In genomic region chr1:155834296-155834926, GRCh38 we compare ENCODE assay signal across 1 cellular context.
A peak's percentile ranks its signal among the peaks of the same experiment; 100 is the strongest.
TF ChIP-seq lines count a peak whose summit lies in the region.

No MANE protein-coding gene starts in this region.

TF ChIP-seq in K562, 482 proteins besides CTCF, POLR2A, EP300 and RAD21 (continued from another document and continues in another):
- TF ChIP-seq REST (CRISPR knock-in tag; IDR thresholded peaks at IDR 0.05; ENCODE audit: low read depth) (no peak), SMAD1 (IDR thresholded peaks at IDR 0.05; ENCODE audit: low read depth, low read length, partially characterized antibody) (no peak), ATF4 (CRISPR knock-in tag; IDR thresholded peaks at IDR 0.05) (no peak), SREBF1 (IDR thresholded peaks at IDR 0.05; ENCODE audit: borderline replicate concordance, low read depth, low read length) (no peak), ZBTB33 (CRISPR knock-in tag; IDR thresholded peaks at IDR 0.05) (no peak), ETV5 (CRISPR knock-in tag; IDR thresholded peaks at IDR 0.05; ENCODE audit: low read depth) (no peak), ZNF431 (CRISPR knock-in tag; IDR thresholded peaks at IDR 0.05) (no peak), NR3C1 (CRISPR knock-in tag; IDR thresholded peaks at IDR 0.05) (no peak), FOXJ3 (CRISPR knock-in tag; IDR thresholded peaks at IDR 0.05) (no peak), FOS (IDR thresholded peaks at IDR 0.05; ENCODE audit: extremely low read depth, insufficient read length) (no peak), RHOXF2B (CRISPR knock-in tag; conservative IDR thresholded peaks at IDR 0.05) (no peak), NRF1 (conservative IDR thresholded peaks at IDR 0.05 in 1 of 2, IDR thresholded peaks at IDR 0.05 in 1 of 2) (no peak), SRSF7 (optimal IDR thresholded peaks at IDR 0.05; ENCODE audit: low read depth, low read length) (no peak), CHD1 (IDR thresholded peaks at IDR 0.05; ENCODE audit: low read length) (no peak), PCBP2 (IDR thresholded peaks at IDR 0.05; ENCODE audit: low read depth, low read length, poor library complexity, severe bottlenecking) (no peak), PTBP1 (IDR thresholded peaks at IDR 0.05; ENCODE audit: low read depth, low read length) (no peak), PHF8 (IDR thresholded peaks at IDR 0.05; ENCODE audit: borderline replicate concordance, low read length) (peak; percentile 32; the same call in 1 of the 2 replicates), BCLAF1 (IDR thresholded peaks at IDR 0.05; ENCODE audit: borderline replicate concordance in 1 of 2, control insufficient read depth in 1 of 2, low read depth in 2 of 2, low read length in 1 of 2) (no peak), GATA2 (CRISPR knock-in tag; IDR thresholded peaks at IDR 0.05) (no peak; the same call in 1 of the 2 replicates), TAF15 (IDR thresholded peaks at IDR 0.05; ENCODE audit: low read depth, low read length) (no peak), MBD1 (CRISPR knock-in tag; IDR thresholded peaks at IDR 0.05) (no peak), ZNF174 (CRISPR knock-in tag; IDR thresholded peaks at IDR 0.05) (0 out of 2 replicates have a peak, but pooled peaks have one; percentile 67), SMAD3 (CRISPR knock-in tag; conservative IDR thresholded peaks at IDR 0.05) (no peak), NEUROD1 (IDR thresholded peaks at IDR 0.05; ENCODE audit: borderline replicate concordance, low read depth, low read length, partially characterized antibody) (peak; percentile 55), HDGF (IDR thresholded peaks at IDR 0.05) (no peak), TAF7 (tag; IDR thresholded peaks at IDR 0.05) (0 out of 2 replicates have a peak, but pooled peaks have one; percentile 30), MLLT1 (IDR thresholded peaks at IDR 0.05) (peak in 1 of 2 experiments; percentile 97; a peak in 2 of 4 replicates), GTF2E2 (tag; IDR thresholded peaks at IDR 0.05) (no peak), U2AF2 (optimal IDR thresholded peaks at IDR 0.05; ENCODE audit: low read depth, low read length) (no peak), ETS2 (tag; IDR thresholded peaks at IDR 0.05; ENCODE audit: borderline replicate concordance, poor library complexity, severe bottlenecking) (no peak), MNT (conservative IDR thresholded peaks at IDR 0.05) (no peak), ZC3H8 (IDR thresholded peaks at IDR 0.05) (no peak), MIER1 (IDR thresholded peaks at IDR 0.05; ENCODE audit: low read depth) (no peak), RFX5 (IDR thresholded peaks at IDR 0.05; ENCODE audit: low read depth, low read length) (no peak), PBX2 (CRISPR knock-in tag; IDR thresholded peaks at IDR 0.05; ENCODE audit: low read depth) (no peak), PBX2 (tag; conservative IDR thresholded peaks at IDR 0.05; ENCODE audit: low read depth) (no peak; the same call in 1 of the 2 replicates), KDM1A (IDR thresholded peaks at IDR 0.05) (peak; percentile 75), ZNF780A (CRISPR knock-in tag; IDR thresholded peaks at IDR 0.05) (no peak), SMAD4 (CRISPR knock-in tag; conservative IDR thresholded peaks at IDR 0.05) (0 out of 2 replicates have a peak, but pooled peaks have one; percentile 24), CBFB (CRISPR knock-in tag; IDR thresholded peaks at IDR 0.05) (no peak)
